In the genomic region with DNA sequence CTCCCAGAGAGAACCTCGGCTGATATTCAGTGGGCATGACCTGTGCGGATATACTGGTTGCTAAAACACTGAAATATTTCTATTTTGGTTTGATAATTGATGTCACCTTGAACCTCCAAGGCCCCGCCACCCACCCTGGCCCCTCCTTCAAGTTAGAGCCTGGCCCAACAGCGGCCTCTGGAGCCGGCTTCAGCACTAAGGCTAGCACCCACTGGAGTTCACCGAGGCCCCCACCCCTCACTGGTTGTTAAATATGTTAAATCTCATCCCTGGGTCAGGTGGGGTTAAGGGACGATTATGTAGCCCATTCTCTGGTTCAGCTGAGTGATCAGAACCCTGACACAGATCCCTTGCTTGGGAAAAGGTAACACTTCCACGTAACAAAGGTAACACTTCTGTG, we compare ENCODE assay signal across 22 cellular contexts. TPM values are rescaled to one million over a fixed set of nuclear protein-coding genes. Genes with fewer than 3 reads are reported as not detected.
DNase-seq lines count a peak whose midpoint lies in the region; ATAC-seq and TF ChIP-seq lines count a peak whose summit lies in the region.
"Had no signal": no experiment of that assay in that cellular context is flagged by ENCODE, and none has a peak within 500 bp of the region (broad histone marks: within the 10 kb centered on the region; RNA-seq: fewer than 3 reads in every experiment).

No MANE protein-coding gene starts in this region.

- no peaks in the 10 kb centered on the region for H3K27me3 ChIP-seq in HUES48 (ENCODE audit: control insufficient read depth, insufficient read depth, low read length)
- no peaks in the 10 kb centered on the region for H3K27me3 ChIP-seq in left ventricle myocardium inferior (ENCODE audit: low read depth)
- no peaks in the 10 kb centered on the region for H3K27me3 ChIP-seq in CD4-positive, alpha-beta T cell (ENCODE audit: control insufficient read depth, insufficient read depth, low read length)
- H3K27me3 ChIP-seq: Peyer's patch, SJSA1 had no signal

- ATAC-seq in WTC11 = peak; percentile 71
- no peak for ATAC-seq in stimulated activated memory B cell treated with anti-CD40 and anti-IgM and Interleukin-4, amounts not matched to agents 10 μg/mL and 1 μg/mL and 100 μg/mL, for 72 hours
- no peak for ATAC-seq in CD4-positive, alpha-beta T cell (ENCODE audit: poor library complexity)

- H3K36me3 ChIP-seq in HUES48 (ENCODE audit: control insufficient read depth, insufficient read depth, low read length) (no peaks in the 10 kb centered on the region), left ventricle myocardium inferior (no peaks in the 10 kb centered on the region)
- H3K36me3 ChIP-seq: SJSA1 had no signal

- 0 out of 2 replicates have a peak overlapping the region, but pooled peaks have one; percentile 28 for H3K27ac Mint-ChIP-seq in WTC11
- H3K27ac Mint-ChIP-seq in stimulated activated memory B cell treated with anti-CD40 and anti-IgM and Interleukin-4, amounts not matched to agents 10 μg/mL and 1 μg/mL and 100 μg/mL, for 72 hours = peak overlapping the region; percentile 8
- no peak overlapping the region for H3K27ac Mint-ChIP-seq in CD4-positive, alpha-beta T cell

- POLR2A ChIA-PET in WTC11 (lab: Charles Lee) = no interaction called here
- POLR2A ChIA-PET in CD4-positive, alpha-beta T cell (lab: Charles Lee) = no interaction called here

- no peaks in the 10 kb centered on the region for H3K27me3 Mint-ChIP-seq in WTC11 (ENCODE audit: low read depth)
- no peaks in the 10 kb centered on the region for H3K27me3 Mint-ChIP-seq in stimulated activated memory B cell treated with anti-CD40 and anti-IgM and Interleukin-4, amounts not matched to agents 10 μg/mL and 1 μg/mL and 100 μg/mL, for 72 hours
- H3K27me3 Mint-ChIP-seq in CD4-positive, alpha-beta T cell = no peaks in the 10 kb centered on the region

- H3K9ac ChIP-seq in HUES48 (ENCODE audit: low read depth, low read length) = no peak overlapping the region

- H3K9me3 Mint-ChIP-seq in WTC11 = no peaks in the 10 kb centered on the region
- no peaks in the 10 kb centered on the region for H3K9me3 Mint-ChIP-seq in stimulated activated memory B cell treated with anti-CD40 and anti-IgM and Interleukin-4, amounts not matched to agents 10 μg/mL and 1 μg/mL and 100 μg/mL, for 72 hours
- no peaks in the 10 kb centered on the region for H3K9me3 Mint-ChIP-seq in CD4-positive, alpha-beta T cell

- CTCF ChIA-PET in WTC11 (lab: Charles Lee) = interaction anchor here (1.1 kb wide), 1 partner anchor 13 kb away, joined by 3 read pairs; no protein-coding TSS in a partner anchor
- CTCF ChIA-PET in CD4-positive, alpha-beta T cell (lab: Charles Lee) = no interaction called here

- H3K4me1 ChIP-seq in HUES48 (ENCODE audit: control insufficient read depth, insufficient read depth, low read length) = peaks cover 25% of the 10 kb centered on the region
- peaks cover 4% of the 10 kb centered on the region for H3K4me1 ChIP-seq in left ventricle myocardium inferior

- intact Hi-C loops in left ventricle myocardium inferior (cut with micrococcal nuclease) = no loop called here
- intact Hi-C loops in CD4-positive, alpha-beta T cell (cut with DNase I, micrococcal nuclease) = no loop called here

- peak overlapping the region; percentile 26 for H3K27ac ChIP-seq in HUES48 (ENCODE audit: low read depth, low read length)
- H3K27ac ChIP-seq in left ventricle myocardium inferior (replicated peaks) = no peak overlapping the region
- no peak overlapping the region for H3K27ac ChIP-seq in CD4-positive, alpha-beta T cell (ENCODE audit: low read depth, low read length)
- H3K27ac ChIP-seq: C4-2B, Peyer's patch, SJSA1 had no signal

- H3K4me3 Mint-ChIP-seq in WTC11 = no peak overlapping the region
- no peak overlapping the region for H3K4me3 Mint-ChIP-seq in stimulated activated memory B cell treated with anti-CD40 and anti-IgM and Interleukin-4, amounts not matched to agents 10 μg/mL and 1 μg/mL and 100 μg/mL, for 72 hours
- H3K4me3 Mint-ChIP-seq in CD4-positive, alpha-beta T cell = no peak overlapping the region

- DNase-seq in WTC11 (ENCODE audit: low spot score) (peak; percentile 36), iPS-NIHi7 (ENCODE audit: extremely low spot score) (peak; percentile 65), NCI-H187 (lab: John Stamatoyannopoulos, UW) (no peak), left ventricle myocardium inferior (no peak)
- no peak for DNase-seq in CD4-positive, alpha-beta T cell
- DNase-seq: ACHN, DMS79 treated with DMSO at 0.1 percent for 48 hours, GOT3, IMR-90, MM.1S, NCI-H1092, NCI-H146, NCI-H2081, NCI-H2171 treated with DMSO at 0.1 percent for 48 hours, NCI-H446, NCI-H69, Peyer's patch, SW 1271 had no signal

- H3K36me3 Mint-ChIP-seq in WTC11 = no peaks in the 10 kb centered on the region
- H3K36me3 Mint-ChIP-seq in stimulated activated memory B cell treated with anti-CD40 and anti-IgM and Interleukin-4, amounts not matched to agents 10 μg/mL and 1 μg/mL and 100 μg/mL, for 72 hours = peaks cover 58% of the 10 kb centered on the region
- H3K36me3 Mint-ChIP-seq in CD4-positive, alpha-beta T cell (ENCODE audit: low read depth) = peaks cover 42% of the 10 kb centered on the region

- no peak overlapping the region for H3K4me3 ChIP-seq in HUES48 (ENCODE audit: low read depth, low read length)
- no peak overlapping the region for H3K4me3 ChIP-seq in left ventricle myocardium inferior
- H3K4me3 ChIP-seq: Peyer's patch, SJSA1 had no signal

- H3K9me3 ChIP-seq in HUES48 (ENCODE audit: control insufficient read depth, insufficient read depth, low read length) = no peaks in the 10 kb centered on the region
- no peaks in the 10 kb centered on the region for H3K9me3 ChIP-seq in left ventricle myocardium inferior (replicated peaks)
- H3K9me3 ChIP-seq in CD4-positive, alpha-beta T cell (ENCODE audit: control insufficient read depth, low read length) = no peaks in the 10 kb centered on the region
- H3K9me3 ChIP-seq: Peyer's patch, SJSA1 had no signal

- TF ChIP-seq CTCF in WTC11 (IDR thresholded peaks at IDR 0.05) (no peak), left ventricle myocardium inferior (IDR thresholded peaks at IDR 0.05; ENCODE audit: borderline replicate concordance) (no peak)
- TF ChIP-seq CTCF in CD4-positive, alpha-beta T cell (IDR thresholded peaks at IDR 0.05) = no peak

- peaks cover 30% of the 10 kb centered on the region for H3K4me1 Mint-ChIP-seq in WTC11
- H3K4me1 Mint-ChIP-seq in stimulated activated memory B cell treated with anti-CD40 and anti-IgM and Interleukin-4, amounts not matched to agents 10 μg/mL and 1 μg/mL and 100 μg/mL, for 72 hours = peaks cover 78% of the 10 kb centered on the region
- H3K4me1 Mint-ChIP-seq in CD4-positive, alpha-beta T cell (ENCODE audit: low read depth) = peaks cover 27% of the 10 kb centered on the region

TF ChIP-seq in WTC11, 78 proteins besides CTCF, POLR2A, EP300 and RAD21:
- TF ChIP-seq FOXP1 (CRISPR knock-in tag; IDR thresholded peaks at IDR 0.05; ENCODE audit: borderline replicate concordance) (no peak), JAZF1 (CRISPR knock-in tag; IDR thresholded peaks at IDR 0.05) (no peak), CBFB (CRISPR knock-in tag; IDR thresholded peaks at IDR 0.05; ENCODE audit: low read depth) (no peak), MXD4 (CRISPR knock-in tag; IDR thresholded peaks at IDR 0.05; ENCODE audit: borderline replicate concordance) (no peak), ELF4 (CRISPR knock-in tag; IDR thresholded peaks at IDR 0.05; ENCODE audit: low read depth) (no peak), GRHL2 (CRISPR knock-in tag; IDR thresholded peaks at IDR 0.05; ENCODE audit: insufficient replicate concordance, severe bottlenecking) (no peak), NFYB (CRISPR knock-in tag; conservative IDR thresholded peaks at IDR 0.05; ENCODE audit: low read depth) (no peak)
- TF ChIP-seq, protein P1, sequence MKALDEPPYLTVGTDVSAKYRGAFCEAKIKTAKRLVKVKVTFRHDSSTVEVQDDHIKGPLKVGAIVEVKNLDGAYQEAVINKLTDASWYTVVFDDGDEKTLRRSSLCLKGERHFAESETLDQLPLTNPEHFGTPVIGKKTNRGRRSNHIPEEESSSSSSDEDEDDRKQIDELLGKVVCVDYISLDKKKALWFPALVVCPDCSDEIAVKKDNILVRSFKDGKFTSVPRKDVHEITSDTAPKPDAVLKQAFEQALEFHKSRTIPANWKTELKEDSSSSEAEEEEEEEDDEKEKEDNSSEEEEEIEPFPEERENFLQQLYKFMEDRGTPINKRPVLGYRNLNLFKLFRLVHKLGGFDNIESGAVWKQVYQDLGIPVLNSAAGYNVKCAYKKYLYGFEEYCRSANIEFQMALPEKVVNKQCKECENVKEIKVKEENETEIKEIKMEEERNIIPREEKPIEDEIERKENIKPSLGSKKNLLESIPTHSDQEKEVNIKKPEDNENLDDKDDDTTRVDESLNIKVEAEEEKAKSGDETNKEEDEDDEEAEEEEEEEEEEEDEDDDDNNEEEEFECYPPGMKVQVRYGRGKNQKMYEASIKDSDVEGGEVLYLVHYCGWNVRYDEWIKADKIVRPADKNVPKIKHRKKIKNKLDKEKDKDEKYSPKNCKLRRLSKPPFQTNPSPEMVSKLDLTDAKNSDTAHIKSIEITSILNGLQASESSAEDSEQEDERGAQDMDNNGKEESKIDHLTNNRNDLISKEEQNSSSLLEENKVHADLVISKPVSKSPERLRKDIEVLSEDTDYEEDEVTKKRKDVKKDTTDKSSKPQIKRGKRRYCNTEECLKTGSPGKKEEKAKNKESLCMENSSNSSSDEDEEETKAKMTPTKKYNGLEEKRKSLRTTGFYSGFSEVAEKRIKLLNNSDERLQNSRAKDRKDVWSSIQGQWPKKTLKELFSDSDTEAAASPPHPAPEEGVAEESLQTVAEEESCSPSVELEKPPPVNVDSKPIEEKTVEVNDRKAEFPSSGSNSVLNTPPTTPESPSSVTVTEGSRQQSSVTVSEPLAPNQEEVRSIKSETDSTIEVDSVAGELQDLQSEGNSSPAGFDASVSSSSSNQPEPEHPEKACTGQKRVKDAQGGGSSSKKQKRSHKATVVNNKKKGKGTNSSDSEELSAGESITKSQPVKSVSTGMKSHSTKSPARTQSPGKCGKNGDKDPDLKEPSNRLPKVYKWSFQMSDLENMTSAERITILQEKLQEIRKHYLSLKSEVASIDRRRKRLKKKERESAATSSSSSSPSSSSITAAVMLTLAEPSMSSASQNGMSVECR (CRISPR knock-in tag; IDR thresholded peaks at IDR 0.05; ENCODE audit: borderline replicate concordance) = no peak

RNA-seq across cellular contexts. Expression of a gene that starts 24.3 kb away (rescaled TPM):
- total RNA-seq in WTC11 (2021) (31.5 to 36.3 TPM (median 35.1 TPM) in 3 replicates), left ventricle myocardium inferior (3.2 TPM)
- 10 to 100 TPM; 34.9 to 36.5 TPM for total RNA-seq in CD4-positive, alpha-beta T cell

Comparison
In these comparisons a context has a peak if more than half of its experiments do, and no peak if none do; other contexts are left out.
1. DNase-seq: peak in WTC11 (single experiment) and iPS-NIHi7 (single experiment); none in NCI-H187 (0 of 2), left ventricle myocardium inferior (single experiment) and CD4-positive, alpha-beta T cell (0 of 10).